ENCODE assay signal across 1 cellular context in the genomic region with DNA sequence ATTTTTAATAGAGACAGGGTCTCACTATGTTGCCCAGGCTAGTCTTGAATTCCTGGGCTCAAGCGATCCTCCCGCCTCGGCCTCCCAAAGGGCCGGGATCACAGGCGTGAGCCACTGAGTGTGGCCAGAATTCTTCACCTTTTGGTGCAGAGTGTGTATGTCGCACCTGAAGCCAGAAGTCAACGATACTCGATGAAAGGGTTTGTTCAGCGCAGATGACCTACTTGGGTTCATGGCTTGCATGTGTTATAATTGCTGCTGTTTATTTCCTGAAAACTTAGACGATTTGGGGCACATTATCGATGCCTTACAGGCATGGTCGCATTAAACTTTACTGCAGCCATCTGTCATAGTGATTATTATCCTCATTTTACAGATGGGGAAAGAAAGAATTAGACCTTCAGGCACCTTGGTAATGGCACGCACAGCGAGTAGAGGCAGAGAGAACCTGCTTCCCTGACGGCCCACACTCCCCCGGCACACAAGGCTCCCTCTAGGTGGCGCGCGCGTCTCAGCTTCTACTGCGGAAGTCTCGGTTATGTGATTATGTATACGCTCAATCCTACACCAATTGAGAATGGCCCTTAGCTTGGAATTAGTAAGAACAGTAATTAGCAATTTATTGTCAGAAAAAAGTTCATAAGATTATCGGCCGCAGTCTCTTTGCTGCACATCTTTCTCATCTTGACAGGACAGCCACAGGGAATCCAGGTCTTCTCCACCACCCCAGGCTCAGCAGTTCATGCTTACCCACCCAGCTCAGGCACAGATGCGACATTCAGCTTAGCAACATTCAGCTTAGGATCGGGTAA.
TF ChIP-seq lines count a peak whose summit lies in the region.

No MANE protein-coding gene starts in this region.

TF ChIP-seq in K562, 482 proteins besides CTCF, POLR2A, EP300 and RAD21 (continued from another document):
- TF ChIP-seq MAZ (CRISPR knock-in tag; conservative IDR thresholded peaks at IDR 0.05 in 1 of 2, IDR thresholded peaks at IDR 0.05 in 1 of 2) (0 out of 4 replicates have a peak, but pooled peaks of 1 of the 2 experiments have one; percentile 28), GATA2 (CRISPR knock-in tag; IDR thresholded peaks at IDR 0.05) (no peak), ATF1 (CRISPR knock-in tag; IDR thresholded peaks at IDR 0.05) (no peak), ATF1 (tag; IDR thresholded peaks at IDR 0.05) (0 out of 2 replicates have a peak, but pooled peaks have one; percentile 9), CREM (IDR thresholded peaks at IDR 0.05; ENCODE audit: low read depth) (0 out of 2 replicates have a peak, but pooled peaks have one; percentile 31), SMC3 (conservative IDR thresholded peaks at IDR 0.05; ENCODE audit: insufficient read depth, low read depth, low read length) (peak; percentile 78), CC2D1A (IDR thresholded peaks at IDR 0.05) (0 out of 2 replicates have a peak, but pooled peaks have one; percentile 37), CTBP1 (IDR thresholded peaks at IDR 0.05; ENCODE audit: borderline replicate concordance) (peak; percentile 28; the same call in 1 of the 2 replicates), CBX3 (IDR thresholded peaks at IDR 0.05; ENCODE audit: borderline replicate concordance in 1 of 2, low read length in 2 of 2) (peak in 1 of 2 experiments; percentile 22; a peak in 1 of 3 replicates), GABPB1 (CRISPR knock-in tag; IDR thresholded peaks at IDR 0.05) (0 out of 2 replicates have a peak, but pooled peaks have one; percentile 32), L3MBTL2 (IDR thresholded peaks at IDR 0.05) (0 out of 2 replicates have a peak, but pooled peaks have one; percentile 20)
- TF ChIP-seq, protein P1, sequence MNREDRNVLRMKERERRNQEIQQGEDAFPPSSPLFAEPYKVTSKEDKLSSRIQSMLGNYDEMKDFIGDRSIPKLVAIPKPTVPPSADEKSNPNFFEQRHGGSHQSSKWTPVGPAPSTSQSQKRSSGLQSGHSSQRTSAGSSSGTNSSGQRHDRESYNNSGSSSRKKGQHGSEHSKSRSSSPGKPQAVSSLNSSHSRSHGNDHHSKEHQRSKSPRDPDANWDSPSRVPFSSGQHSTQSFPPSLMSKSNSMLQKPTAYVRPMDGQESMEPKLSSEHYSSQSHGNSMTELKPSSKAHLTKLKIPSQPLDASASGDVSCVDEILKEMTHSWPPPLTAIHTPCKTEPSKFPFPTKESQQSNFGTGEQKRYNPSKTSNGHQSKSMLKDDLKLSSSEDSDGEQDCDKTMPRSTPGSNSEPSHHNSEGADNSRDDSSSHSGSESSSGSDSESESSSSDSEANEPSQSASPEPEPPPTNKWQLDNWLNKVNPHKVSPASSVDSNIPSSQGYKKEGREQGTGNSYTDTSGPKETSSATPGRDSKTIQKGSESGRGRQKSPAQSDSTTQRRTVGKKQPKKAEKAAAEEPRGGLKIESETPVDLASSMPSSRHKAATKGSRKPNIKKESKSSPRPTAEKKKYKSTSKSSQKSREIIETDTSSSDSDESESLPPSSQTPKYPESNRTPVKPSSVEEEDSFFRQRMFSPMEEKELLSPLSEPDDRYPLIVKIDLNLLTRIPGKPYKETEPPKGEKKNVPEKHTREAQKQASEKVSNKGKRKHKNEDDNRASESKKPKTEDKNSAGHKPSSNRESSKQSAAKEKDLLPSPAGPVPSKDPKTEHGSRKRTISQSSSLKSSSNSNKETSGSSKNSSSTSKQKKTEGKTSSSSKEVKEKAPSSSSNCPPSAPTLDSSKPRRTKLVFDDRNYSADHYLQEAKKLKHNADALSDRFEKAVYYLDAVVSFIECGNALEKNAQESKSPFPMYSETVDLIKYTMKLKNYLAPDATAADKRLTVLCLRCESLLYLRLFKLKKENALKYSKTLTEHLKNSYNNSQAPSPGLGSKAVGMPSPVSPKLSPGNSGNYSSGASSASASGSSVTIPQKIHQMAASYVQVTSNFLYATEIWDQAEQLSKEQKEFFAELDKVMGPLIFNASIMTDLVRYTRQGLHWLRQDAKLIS (CRISPR knock-in tag; IDR thresholded peaks at IDR 0.05) = peak; percentile 49; the same call in 1 of the 2 replicates
- TF ChIP-seq, protein P2, sequence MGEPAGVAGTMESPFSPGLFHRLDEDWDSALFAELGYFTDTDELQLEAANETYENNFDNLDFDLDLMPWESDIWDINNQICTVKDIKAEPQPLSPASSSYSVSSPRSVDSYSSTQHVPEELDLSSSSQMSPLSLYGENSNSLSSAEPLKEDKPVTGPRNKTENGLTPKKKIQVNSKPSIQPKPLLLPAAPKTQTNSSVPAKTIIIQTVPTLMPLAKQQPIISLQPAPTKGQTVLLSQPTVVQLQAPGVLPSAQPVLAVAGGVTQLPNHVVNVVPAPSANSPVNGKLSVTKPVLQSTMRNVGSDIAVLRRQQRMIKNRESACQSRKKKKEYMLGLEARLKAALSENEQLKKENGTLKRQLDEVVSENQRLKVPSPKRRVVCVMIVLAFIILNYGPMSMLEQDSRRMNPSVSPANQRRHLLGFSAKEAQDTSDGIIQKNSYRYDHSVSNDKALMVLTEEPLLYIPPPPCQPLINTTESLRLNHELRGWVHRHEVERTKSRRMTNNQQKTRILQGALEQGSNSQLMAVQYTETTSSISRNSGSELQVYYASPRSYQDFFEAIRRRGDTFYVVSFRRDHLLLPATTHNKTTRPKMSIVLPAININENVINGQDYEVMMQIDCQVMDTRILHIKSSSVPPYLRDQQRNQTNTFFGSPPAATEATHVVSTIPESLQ (CRISPR knock-in tag; IDR thresholded peaks at IDR 0.05) = no peak
